ENCODE assay signal across 8 cellular contexts in genomic region chr12:13362260-13362841, GRCh38.
A peak's percentile ranks its signal among the peaks of the same experiment; 100 is the strongest.
DNase-seq lines count a peak whose midpoint lies in the region; ATAC-seq and TF ChIP-seq lines count a peak whose summit lies in the region.

No MANE protein-coding gene starts in this region.

- H2AFZ ChIP-seq in DND-41 (ENCODE audit: low read depth, low read length) = no peak overlapping the region
- H2AFZ ChIP-seq in PC-3 (ENCODE audit: low read length) = 0 out of 2 replicates have a peak overlapping the region, but pooled peaks have one; percentile 19

- H3K79me2 ChIP-seq in DND-41 (ENCODE audit: insufficient read depth, low read length) (no peaks in the 10 kb centered on the region), PC-3 (ENCODE audit: low read length) (no peaks in the 10 kb centered on the region)

- H3K4me2 ChIP-seq in DND-41 (ENCODE audit: insufficient read depth, low read length) (no peak overlapping the region), PC-3 (ENCODE audit: low read length) (no peak overlapping the region)

- H3K9ac ChIP-seq in DND-41 (ENCODE audit: low read depth, low read length) (no peak overlapping the region), PC-3 (ENCODE audit: low read length) (no peak overlapping the region)

- CTCF ChIA-PET in PC-3 (lab: Charles Lee) = interaction anchor here (0.5 to 1.6 kb wide), 10 partner anchors 9 to 524 kb away, joined by 3 to 6 read pairs (median 4); no protein-coding TSS in a partner anchor

- H3K4me3 ChIP-seq in DND-41 (ENCODE audit: low read depth in 1 of 2, low read length in 2 of 2) = no peak overlapping the region
- no peak overlapping the region for H3K4me3 ChIP-seq in PC-3 (ENCODE audit: low read length)
- no peak overlapping the region for H3K4me3 ChIP-seq in astrocyte of the cerebellum (ENCODE audit: low read depth, low read length)

- POLR2A ChIA-PET in PC-3 (lab: Charles Lee; ENCODE audit: unreplicated experiment) = no interaction called here

- intact Hi-C loops in PC-3 (cut with micrococcal nuclease) = loop anchor here (1.0 to 5.0 kb wide), 5 partner anchors 45 to 299 kb away; no protein-coding TSS in a partner anchor

- H3F3A ChIP-seq in PC-3 (ENCODE audit: low read length, unreplicated experiment) = no peaks in the 10 kb centered on the region

- H3K27me3 ChIP-seq in DND-41 (ENCODE audit: insufficient read depth, low read length, poor library complexity) (peaks cover 6% of the 10 kb centered on the region), PC-3 (ENCODE audit: low read length) (peaks cover 5% of the 10 kb centered on the region; the same call in 1 of the 2 replicates)

- H3K4me1 ChIP-seq in DND-41 (ENCODE audit: insufficient read depth, low read length) (no peaks in the 10 kb centered on the region), PC-3 (ENCODE audit: insufficient read depth, low read length) (peaks cover 3% of the 10 kb centered on the region; the same call in 1 of the 2 replicates)

- ATAC-seq in DND-41 (ENCODE audit: insufficient read depth, low read depth) = peak; percentile 92
- ATAC-seq in GM21447 (IDR thresholded peaks at IDR 0.05; ENCODE audit: unreplicated experiment) = peak; percentile 92
- ATAC-seq in PC-3 = peak; percentile 92

- H4K20me1 ChIP-seq in DND-41 (ENCODE audit: insufficient read depth, low read length) (no peaks in the 10 kb centered on the region), PC-3 (ENCODE audit: low read length) (no peaks in the 10 kb centered on the region)

- no peak overlapping the region for H3K27ac ChIP-seq in DND-41 (ENCODE audit: low read length)
- no peak overlapping the region for H3K27ac ChIP-seq in PC-3 (ENCODE audit: low read length)

- H3K36me3 ChIP-seq in DND-41 (ENCODE audit: insufficient read depth, low read length) = no peaks in the 10 kb centered on the region
- H3K36me3 ChIP-seq in PC-3 (ENCODE audit: low read depth, low read length) = no peaks in the 10 kb centered on the region

- H3K9me3 ChIP-seq in DND-41 (ENCODE audit: insufficient read depth, low read length, severe bottlenecking) = no peaks in the 10 kb centered on the region
- no peaks in the 10 kb centered on the region for H3K9me3 ChIP-seq in PC-3 (ENCODE audit: low read length)

- in situ Hi-C loops in astrocyte of the cerebellum (cut with HindIII; ENCODE audit: low sequenced_read_pairs) = no loop called here

- DNase-seq in DND-41 (peak; percentile 57), HuH-7 (ENCODE audit: low spot score) (peak; percentile 60), PC-3 (peak; percentile 77), astrocyte of the cerebellum (ENCODE audit: low read depth) (peak; percentile 23), iPS DF 4.7 (ENCODE audit: extremely low read depth, low spot score) (peak; percentile 78), KG1 (lab: John Stamatoyannopoulos, UW) (no peak)
- DNase-seq in stimulated activated CD4-positive, alpha-beta T cell treated with anti-CD3 and anti-CD28 coated beads, Interleukin-15, amount 100 ng/mL, for 48 hours (ENCODE audit: low read depth in 2 of 2) = peak; percentile 26 to 34

- BruUV-seq in PC-3 (replicated peaks; lab: Mats Ljungman, UMichigan) = no TSS peak

- H3K9me2 ChIP-seq in PC-3 (replicated peaks; ENCODE audit: low read length) = no peaks in the 10 kb centered on the region

- TF ChIP-seq CTCF in DND-41 (IDR thresholded peaks at IDR 0.05; ENCODE audit: borderline replicate concordance, extremely low read depth, low read length, poor library complexity, severe bottlenecking) = peak; percentile 90
- peak; percentile 84 for TF ChIP-seq CTCF in PC-3 (conservative IDR thresholded peaks at IDR 0.05; ENCODE audit: low read depth, low read length)
- peak; percentile 96 for TF ChIP-seq CTCF in astrocyte of the cerebellum (IDR thresholded peaks at IDR 0.05; ENCODE audit: low read depth, low read length, missing control alignments)
